23 cellular contexts compared by ENCODE assay signal in the genomic region with DNA sequence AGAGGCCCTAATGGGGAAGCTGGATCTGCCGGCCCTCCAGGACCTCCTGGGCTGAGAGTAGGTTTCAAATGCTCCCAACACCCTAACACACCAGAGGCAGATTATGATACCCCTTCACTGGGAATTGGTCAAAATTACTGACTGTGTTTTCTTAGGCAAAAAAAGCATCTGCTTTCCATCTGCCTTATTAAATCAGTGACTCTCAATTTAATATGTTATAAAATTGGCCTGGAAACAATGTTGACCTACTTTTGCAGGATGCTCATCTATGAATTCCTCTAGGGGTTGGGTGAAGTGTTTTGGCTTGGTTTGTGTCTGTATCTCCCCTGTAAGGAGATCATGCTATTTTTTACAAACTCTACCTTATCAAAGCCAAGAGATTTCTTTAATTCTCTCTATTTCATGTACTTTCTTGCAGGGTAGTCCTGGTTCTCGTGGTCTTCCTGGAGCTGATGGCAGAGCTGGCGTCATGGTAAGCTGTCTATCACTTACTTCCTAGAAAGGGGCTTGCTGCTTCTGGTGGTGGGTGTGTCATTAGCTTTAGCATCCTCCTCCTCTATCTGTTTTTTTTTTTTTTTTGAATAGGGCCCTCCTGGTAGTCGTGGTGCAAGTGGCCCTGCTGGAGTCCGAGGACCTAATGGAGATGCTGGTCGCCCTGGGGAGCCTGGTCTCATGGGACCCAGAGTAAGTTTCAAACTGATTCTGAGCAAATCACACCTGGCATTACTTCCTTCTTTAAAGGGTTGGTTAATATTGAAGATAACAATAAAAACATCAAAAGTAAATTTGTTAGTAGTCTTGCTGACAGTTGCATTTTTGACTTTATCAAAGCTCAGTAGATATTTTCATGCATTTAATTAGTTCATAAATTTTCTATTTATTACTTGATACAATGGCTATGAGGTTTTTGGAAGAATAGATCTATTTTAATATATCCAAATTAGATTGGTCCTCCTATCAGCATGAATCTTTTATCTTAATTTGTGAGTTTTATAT. TPM values are rescaled to one million over a fixed set of nuclear protein-coding genes. Genes with fewer than 3 reads are reported as not detected.
DNase-seq lines count a peak whose midpoint lies in the region; ATAC-seq, FAIRE-seq and TF ChIP-seq lines count a peak whose summit lies in the region.
"Had no signal": no experiment of that assay in that cellular context is flagged by ENCODE, and none has a peak within 500 bp of the region (broad histone marks: within the 10 kb centered on the region; RNA-seq: fewer than 3 reads in every experiment).

No MANE protein-coding gene starts in this region.

- no peaks in the 10 kb centered on the region for H3K9me3 Mint-ChIP-seq in astrocyte (ENCODE audit: unreplicated experiment)
- H3K9me3 Mint-ChIP-seq: activated CD8-positive, alpha-beta T cell treated with anti-CD3 and anti-CD28 coated beads for 36 hours; activated naive CD4-positive, alpha-beta T cell treated with anti-CD3 and anti-CD28 coated beads, Interleukin-2, amount 10 ng/mL, durations not matched to agents 7 days and 5 days; activated T-cell treated with anti-CD3 and anti-CD28 coated beads, Interleukin-2, amount 50 U/mL, for 24 hours; neural crest cell; WTC11 had no signal

- no peak overlapping the region for H2BK5ac ChIP-seq in mesenchymal stem cell (ENCODE audit: low read depth, low read length, poor library complexity, severe bottlenecking)

- no peak overlapping the region for H3K23ac ChIP-seq in mesenchymal stem cell (ENCODE audit: low read length in 2 of 2)

- H3K4me1 ChIP-seq in astrocyte (ENCODE audit: insufficient read depth, low read length) (peaks cover 69% of the 10 kb centered on the region), mesenchymal stem cell (ENCODE audit: control insufficient read depth, insufficient read depth, low read depth, low read length) (no peaks in the 10 kb centered on the region), uterus (peaks cover 4 to 7% of the 10 kb centered on the region in 2 donors)

- H2AK5ac ChIP-seq in mesenchymal stem cell (ENCODE audit: low read length, severe bottlenecking) = no peak overlapping the region

- peak; percentile 21 for DNase-seq in DMS 273 (lab: John Stamatoyannopoulos, UW; ENCODE audit: unreplicated experiment)
- no peak for DNase-seq in DMS 273 treated with DMSO at 0.1 percent for 48 hours (lab: John Stamatoyannopoulos, UW)
- DNase-seq in astrocyte (ENCODE audit: low read depth) = no peak
- DNase-seq in mesenchymal stem cell = no peak
- DNase-seq in uterus = no peak
- no peak for DNase-seq in NCI-H748 (lab: John Stamatoyannopoulos, UW; ENCODE audit: unreplicated experiment)
- DNase-seq: activated CD8-positive, alpha-beta T cell treated with anti-CD3 and anti-CD28 coated beads for 36 hours; activated naive CD4-positive, alpha-beta T cell treated with anti-CD3 and anti-CD28 coated beads, Interleukin-2, amount 10 ng/mL, durations not matched to agents 7 days and 5 days; activated T-cell treated with anti-CD3 and anti-CD28 coated beads, Interleukin-2, amount 50 U/mL, for 24 hours; C1 segment of cervical spinal cord; cortex of kidney; H7; NCI-H1436; NCI-H2171 treated with DMSO at 0.1 percent for 48 hours; NCI-H748 treated with DMSO at 0.1 percent for 48 hours; SJCRH30 had no signal

- no peak overlapping the region for H3K14ac ChIP-seq in mesenchymal stem cell (ENCODE audit: low read length in 2 of 2)

- H3K4ac ChIP-seq in mesenchymal stem cell (ENCODE audit: low read depth in 1 of 2, low read length in 2 of 2) = no peak overlapping the region

- peaks cover 79% of the 10 kb centered on the region for H4K20me1 ChIP-seq in astrocyte (ENCODE audit: insufficient read depth, low read length)

- H4K91ac ChIP-seq in mesenchymal stem cell (ENCODE audit: low read length) = no peak overlapping the region

- no peak overlapping the region for H2AFZ ChIP-seq in astrocyte (ENCODE audit: low read depth, low read length)
- H2AFZ ChIP-seq in mesenchymal stem cell (ENCODE audit: low read depth, low read length) = no peak overlapping the region

- WGBS in mesenchymal stem cell = 100% methylated on average over 3 of the region's 6 CpGs

- peaks cover 67% of the 10 kb centered on the region for H3K79me2 ChIP-seq in astrocyte (ENCODE audit: insufficient read depth, low read length)

- H3K4me3 Mint-ChIP-seq in astrocyte (ENCODE audit: unreplicated experiment) = peak overlapping the region; percentile 80
- H3K4me3 Mint-ChIP-seq: activated CD8-positive, alpha-beta T cell treated with anti-CD3 and anti-CD28 coated beads for 36 hours; activated naive CD4-positive, alpha-beta T cell treated with anti-CD3 and anti-CD28 coated beads, Interleukin-2, amount 10 ng/mL, durations not matched to agents 7 days and 5 days; activated T-cell treated with anti-CD3 and anti-CD28 coated beads, Interleukin-2, amount 50 U/mL, for 24 hours; neural crest cell; WTC11 had no signal

- H2BK15ac ChIP-seq in mesenchymal stem cell (ENCODE audit: low read depth, poor library complexity, severe bottlenecking) = no peak overlapping the region

- TF ChIP-seq POLR2A in uterus (IDR thresholded peaks at IDR 0.05) = no peak

- no peak overlapping the region for H2BK120ac ChIP-seq in mesenchymal stem cell (ENCODE audit: low read depth, low read length)

- peak overlapping the region; percentile 17 for H3K4me2 ChIP-seq in astrocyte (ENCODE audit: low read length)
- H3K4me2 ChIP-seq in mesenchymal stem cell (ENCODE audit: low read length, poor library complexity, severe bottlenecking) = no peak overlapping the region

- H3K27ac ChIP-seq in astrocyte (ENCODE audit: low read depth, low read length) (peak overlapping the region; percentile 34), mesenchymal stem cell (ENCODE audit: low read length, poor library complexity, severe bottlenecking) (no peak overlapping the region), uterus (peak overlapping the region; percentile 48 to 98)
- H3K27ac ChIP-seq: 22Rv1, SJCRH30 had no signal

- H3K36me3 Mint-ChIP-seq in astrocyte (ENCODE audit: low read depth, unreplicated experiment) = peaks cover 30% of the 10 kb centered on the region
- H3K36me3 Mint-ChIP-seq: activated naive CD4-positive, alpha-beta T cell treated with anti-CD3 and anti-CD28 coated beads, Interleukin-2, amount 10 ng/mL, durations not matched to agents 7 days and 5 days had no signal

- intact Hi-C loops in uterus (cut with DNase I; ENCODE audit: low total_unique reads) = no loop called here

- H3K27me3 Mint-ChIP-seq in astrocyte (ENCODE audit: low read depth, unreplicated experiment) = no peaks in the 10 kb centered on the region
- H3K27me3 Mint-ChIP-seq: activated naive CD4-positive, alpha-beta T cell treated with anti-CD3 and anti-CD28 coated beads, Interleukin-2, amount 10 ng/mL, durations not matched to agents 7 days and 5 days; activated T-cell treated with anti-CD3 and anti-CD28 coated beads, Interleukin-2, amount 50 U/mL, for 24 hours had no signal

- H3K18ac ChIP-seq in mesenchymal stem cell (ENCODE audit: low read depth in 1 of 2, low read length in 2 of 2) = peak overlapping the region in 1 of 2 experiments; percentile 8

- H4K8ac ChIP-seq in mesenchymal stem cell (ENCODE audit: low read length) = no peak overlapping the region

- no peaks in the 10 kb centered on the region for H3K9me3 ChIP-seq in astrocyte (ENCODE audit: insufficient read depth, low read depth, low read length)
- H3K9me3 ChIP-seq in mesenchymal stem cell (ENCODE audit: control insufficient read depth, low read length) = no peaks in the 10 kb centered on the region
- H3K9me3 ChIP-seq in uterus = no peaks in the 10 kb centered on the region
- H3K9me3 ChIP-seq: SJCRH30 had no signal

- TF ChIP-seq CTCF in astrocyte (IDR thresholded peaks at IDR 0.05; ENCODE audit: insufficient read depth, low read depth, low read length) (no peak), uterus (IDR thresholded peaks at IDR 0.05) (no peak)

- H3K27ac Mint-ChIP-seq in astrocyte (ENCODE audit: unreplicated experiment) = peak overlapping the region; percentile 80
- H3K27ac Mint-ChIP-seq: activated CD8-positive, alpha-beta T cell treated with anti-CD3 and anti-CD28 coated beads for 36 hours; activated naive CD4-positive, alpha-beta T cell treated with anti-CD3 and anti-CD28 coated beads, Interleukin-2, amount 10 ng/mL, durations not matched to agents 7 days and 5 days; activated T-cell treated with anti-CD3 and anti-CD28 coated beads, Interleukin-2, amount 50 U/mL, for 24 hours; WTC11 had no signal

- peak overlapping the region; percentile 29 for H3K9ac ChIP-seq in astrocyte (ENCODE audit: low read length)
- H3K9ac ChIP-seq in mesenchymal stem cell (ENCODE audit: low read length) = peak overlapping the region; percentile 94

- FAIRE-seq in astrocyte (lab: Jason Lieb, UNC) = no peak
- FAIRE-seq: G401.6 had no signal

- peaks cover 11% of the 10 kb centered on the region for H3K79me1 ChIP-seq in mesenchymal stem cell (replicated peaks; ENCODE audit: low read length, poor library complexity, severe bottlenecking)

- H2BK12ac ChIP-seq in mesenchymal stem cell (ENCODE audit: low read length in 2 of 2) = no peak overlapping the region

- H3K4me3 ChIP-seq in astrocyte (ENCODE audit: insufficient read depth, low read depth, low read length) (no peak overlapping the region), mesenchymal stem cell (ENCODE audit: insufficient read depth in 1 of 2, low read depth in 1 of 2, low read length in 2 of 2) (peak overlapping the region in 1 of 2 experiments; percentile 49), uterus (no peak overlapping the region)
- H3K4me3 ChIP-seq: SJCRH30 had no signal

- peaks cover 71% of the 10 kb centered on the region for H3K4me1 Mint-ChIP-seq in astrocyte (ENCODE audit: low read depth, unreplicated experiment)
- H3K4me1 Mint-ChIP-seq: activated naive CD4-positive, alpha-beta T cell treated with anti-CD3 and anti-CD28 coated beads, Interleukin-2, amount 10 ng/mL, durations not matched to agents 7 days and 5 days; neural crest cell had no signal

- H3K27me3 ChIP-seq in astrocyte (ENCODE audit: insufficient read depth, low read length) (no peaks in the 10 kb centered on the region), mesenchymal stem cell (ENCODE audit: control insufficient read depth in 1 of 2, insufficient read depth in 1 of 2, low read length in 2 of 2) (no peaks in the 10 kb centered on the region), uterus (no peaks in the 10 kb centered on the region)
- H3K27me3 ChIP-seq: SJCRH30 had no signal

- H3K36me3 ChIP-seq in astrocyte (ENCODE audit: insufficient read depth, low read length) = peaks cover 94% of the 10 kb centered on the region
- peaks cover 31 to 100% of the 10 kb centered on the region in 2 experiments for H3K36me3 ChIP-seq in mesenchymal stem cell (ENCODE audit: control insufficient read depth in 1 of 2, insufficient read depth in 2 of 2, low read depth in 1 of 2, low read length in 2 of 2)
- H3K36me3 ChIP-seq in uterus = no peaks in the 10 kb centered on the region
- H3K36me3 ChIP-seq: SJCRH30 had no signal

- ATAC-seq in HG03342 (IDR thresholded peaks at IDR 0.05; ENCODE audit: unreplicated experiment) (no peak), GM19035 (IDR thresholded peaks at IDR 0.05; ENCODE audit: unreplicated experiment) (no peak)
- ATAC-seq: activated CD8-positive, alpha-beta T cell treated with anti-CD3 and anti-CD28 coated beads for 36 hours; WTC11 had no signal

RNA-seq across cellular contexts. Expression of gene COL1A2, which starts 16.1 kb away (rescaled TPM):
- total RNA-seq in astrocyte (6,748 and 8,907 TPM in 2 replicates), uterus (over 10,000 TPM in 1 of 4 donors, 100 to 1,000 TPM in 2, 10 to 100 TPM in 1; 59.1 to 10,885 (median 259) TPM)
- 1,995 TPM for polyA plus RNA-seq in mesenchymal stem cell (2013, experiment 1 of 2)
- polyA plus RNA-seq in mesenchymal stem cell (2013, experiment 2 of 2) = 1,960 TPM
- total RNA-seq: MCF 10A had no signal
